In genomic region chr12:122859303-122860051, GRCh38 we compare ENCODE assay signal across 1 cellular context.
TF ChIP-seq lines count a peak whose summit lies in the region.

No MANE protein-coding gene starts in this region.

TF ChIP-seq in HEK293, 187 proteins besides CTCF, POLR2A, EP300 and RAD21 (continued from another document):
- TF ChIP-seq ZBTB44 (tag by site-specific recombination; IDR thresholded peaks at IDR 0.05) (no peak), ZNF10 (tag by site-specific recombination; IDR thresholded peaks at IDR 0.05) (peak; percentile 98), ZBTB1 (tag by site-specific recombination; IDR thresholded peaks at IDR 0.05) (no peak), ZNF76 (tag by site-specific recombination; IDR thresholded peaks at IDR 0.05; ENCODE audit: borderline replicate concordance, low read depth) (no peak), MYNN (tag by site-specific recombination; IDR thresholded peaks at IDR 0.05; ENCODE audit: borderline replicate concordance) (no peak)
